Comparison of ENCODE assay signal across 27 cellular contexts in genomic region chr14:30541318-30541717, GRCh38.
"Had no signal": no experiment of that assay in that cellular context is flagged by ENCODE, and none has a peak within 500 bp of the region (broad histone marks: within the 10 kb centered on the region; RNA-seq: fewer than 3 reads in every experiment).

No MANE protein-coding gene starts in this region.

- H3K27me3 ChIP-seq: brain microvascular endothelial cell, MG63, Peyer's patch had no signal

- H3K27ac Mint-ChIP-seq: activated CD4-positive, alpha-beta T cell treated with anti-CD3 and anti-CD28 coated beads, Interleukin-2, amount 10 ng/mL, durations not matched to agents 24 days and 14 days; activated CD8-positive, alpha-beta memory T cell treated with anti-CD3 and anti-CD28 coated beads, Interleukin-2, amount 10 ng/mL, durations not matched to agents 7 days and 5 days; activated naive CD4-positive, alpha-beta T cell treated with anti-CD3 and anti-CD28 coated beads, Interleukin-2, amount 10 ng/mL, durations not matched to agents 7 days and 5 days; activated naive CD8-positive, alpha-beta T cell treated with anti-CD3 and anti-CD28 coated beads for 36 hours; activated T-helper 2 cell treated with anti-CD3 and anti-CD28 coated beads, Interferon-gamma antibody, Interleukin-2, Interleukin-4, amounts not matched to agents 10 μg/mL and 5 μg/mL and 100 μg/mL, durations not matched to agents 14 hours and 24 hours and 36 hours; T-helper 1 cell treated with Interleukin-12 subunit alpha and Interleukin-12 subunit beta and Interleukin-4 antibody, amounts not matched to agents 30 μg/mL and 1 μg/mL, for 36 hours had no signal

- H3K36me3 Mint-ChIP-seq: activated CD8-positive, alpha-beta memory T cell treated with anti-CD3 and anti-CD28 coated beads, Interleukin-2, amount 10 ng/mL, durations not matched to agents 7 days and 5 days; activated naive CD4-positive, alpha-beta T cell treated with anti-CD3 and anti-CD28 coated beads, Interleukin-2, amount 10 ng/mL, durations not matched to agents 7 days and 5 days; activated naive CD8-positive, alpha-beta T cell treated with anti-CD3 and anti-CD28 coated beads for 36 hours had no signal

- H3K36me3 ChIP-seq: brain microvascular endothelial cell, MG63, Peyer's patch, SJSA1 had no signal

- H3K9me3 Mint-ChIP-seq: activated CD4-positive, alpha-beta T cell treated with anti-CD3 and anti-CD28 coated beads, Interleukin-2, amount 10 ng/mL, durations not matched to agents 24 days and 14 days; activated naive CD4-positive, alpha-beta T cell treated with anti-CD3 and anti-CD28 coated beads, Interleukin-2, amount 10 ng/mL, durations not matched to agents 7 days and 5 days; activated naive CD8-positive, alpha-beta T cell treated with anti-CD3 and anti-CD28 coated beads for 36 hours; activated T-cell treated with anti-CD3 and anti-CD28 coated beads, Interleukin-2, amount 50 U/mL, for 4 hours; activated T-helper 2 cell treated with anti-CD3 and anti-CD28 coated beads, Interferon-gamma antibody, Interleukin-2, Interleukin-4, amounts not matched to agents 10 μg/mL and 5 μg/mL and 100 μg/mL, durations not matched to agents 14 hours and 24 hours and 36 hours; T-helper 1 cell treated with Interleukin-12 subunit alpha and Interleukin-12 subunit beta and Interleukin-4 antibody, amounts not matched to agents 30 μg/mL and 1 μg/mL, for 36 hours had no signal

- H3K9me3 ChIP-seq: MG63, Peyer's patch, SJSA1 had no signal

- H3K4me3 ChIP-seq: MG63, Peyer's patch, SJSA1 had no signal

- H3K4me1 ChIP-seq: Peyer's patch, SJSA1 had no signal

- ATAC-seq: activated CD4-positive, CD25-positive, alpha-beta regulatory T cell treated with anti-CD3 and anti-CD28 coated beads, Interleukin-2, amount 50 U/mL, for 24 hours; activated CD8-positive, alpha-beta memory T cell treated with anti-CD3 and anti-CD28 coated beads, Interleukin-2, amount 10 ng/mL, durations not matched to agents 7 days and 5 days; activated T-cell treated with anti-CD3 and anti-CD28 coated beads, Interleukin-2, amount 50 U/mL, for 4 hours; SK-N-SH treated with all-trans-retinoic acid at 6 μM for 48 hours had no signal

- H3K27ac ChIP-seq: brain microvascular endothelial cell, Peyer's patch, RWPE1, SJSA1 had no signal

- DNase-seq: activated CD4-positive, alpha-beta T cell treated with anti-CD3 and anti-CD28 coated beads, Interleukin-2, amount 10 ng/mL, durations not matched to agents 24 days and 14 days; activated CD4-positive, alpha-beta T cell treated with anti-CD3 and anti-CD28 coated beads, Interleukin-2, amount 50 U/mL, for 48 hours; activated CD8-positive, alpha-beta memory T cell treated with anti-CD3 and anti-CD28 coated beads, Interleukin-2, amount 10 ng/mL, durations not matched to agents 7 days and 5 days; activated gamma-delta T cell treated with Interleukin-2 at 50 U/mL for 16 hours; activated naive CD4-positive, alpha-beta T cell treated with anti-CD3 and anti-CD28 coated beads, Interleukin-2, amount 10 ng/mL, durations not matched to agents 7 days and 5 days; activated naive CD8-positive, alpha-beta T cell treated with anti-CD3 and anti-CD28 coated beads for 36 hours; activated T-cell treated with anti-CD3 and anti-CD28 coated beads, Interleukin-2, amount 50 U/mL, for 4 hours; brain microvascular endothelial cell; KG1; MG63; NCI-H1105; NCI-H1436 treated with DMSO at 0.1 percent for 48 hours; NCI-H187; NCI-H2081; NCI-H510A treated with DMSO at 0.1 percent for 48 hours; NCI-H69; NK-92 treated with Interleukin-12 subunit alpha and Interleukin-12 subunit beta, amount 100 ng/mL, for 24 hours; OCI-M1; Peyer's patch; SHP77; SW 1271 had no signal

- H3K4me3 Mint-ChIP-seq: activated CD4-positive, alpha-beta T cell treated with anti-CD3 and anti-CD28 coated beads, Interleukin-2, amount 10 ng/mL, durations not matched to agents 24 days and 14 days; activated CD8-positive, alpha-beta memory T cell treated with anti-CD3 and anti-CD28 coated beads, Interleukin-2, amount 10 ng/mL, durations not matched to agents 7 days and 5 days; activated naive CD4-positive, alpha-beta T cell treated with anti-CD3 and anti-CD28 coated beads, Interleukin-2, amount 10 ng/mL, durations not matched to agents 7 days and 5 days; activated naive CD8-positive, alpha-beta T cell treated with anti-CD3 and anti-CD28 coated beads for 36 hours; activated T-cell treated with anti-CD3 and anti-CD28 coated beads, Interleukin-2, amount 50 U/mL, for 4 hours; T-helper 1 cell treated with Interleukin-12 subunit alpha and Interleukin-12 subunit beta and Interleukin-4 antibody, amounts not matched to agents 30 μg/mL and 1 μg/mL, for 36 hours had no signal

- H3K4me1 Mint-ChIP-seq: activated CD4-positive, alpha-beta T cell treated with anti-CD3 and anti-CD28 coated beads, Interleukin-2, amount 10 ng/mL, durations not matched to agents 24 days and 14 days; activated naive CD4-positive, alpha-beta T cell treated with anti-CD3 and anti-CD28 coated beads, Interleukin-2, amount 10 ng/mL, durations not matched to agents 7 days and 5 days; activated naive CD8-positive, alpha-beta T cell treated with anti-CD3 and anti-CD28 coated beads for 36 hours had no signal
